8 cellular contexts compared by ENCODE assay signal in genomic region chr3:171809513-171810277, GRCh38. TPM values are rescaled to one million over a fixed set of nuclear protein-coding genes. Genes with fewer than 3 reads are reported as not detected.
A peak's percentile ranks its signal among the peaks of the same experiment; 100 is the strongest.
DNase-seq lines count a peak whose midpoint lies in the region; ATAC-seq and TF ChIP-seq lines count a peak whose summit lies in the region.

No MANE protein-coding gene starts in this region.

- H3K27ac Mint-ChIP-seq in activated naive CD4-positive, alpha-beta T cell treated with anti-CD3 and anti-CD28 coated beads for 36 hours: no peak overlapping the region

- peaks cover 38% of the 10 kb centered on the region for H3K27me3 Mint-ChIP-seq in activated naive CD4-positive, alpha-beta T cell treated with anti-CD3 and anti-CD28 coated beads for 36 hours (ENCODE audit: low read depth)

- no peaks in the 10 kb centered on the region for H3K36me3 ChIP-seq in aorta (ENCODE audit: control insufficient read depth in 1 of 2, insufficient read depth in 2 of 2, low read length in 1 of 2)

- peak; percentile 89 for DNase-seq in DMS 273 (lab: John Stamatoyannopoulos, UW; ENCODE audit: unreplicated experiment)
- peak; percentile 84 for DNase-seq in RWPE1 (ENCODE audit: low spot score)
- DNase-seq in activated naive CD4-positive, alpha-beta T cell treated with anti-CD3 and anti-CD28 coated beads for 36 hours: peak; percentile 65
- DNase-seq in glomerular visceral epithelial cell (ENCODE audit: extremely low spot score): peak; percentile 76
- DNase-seq in omental fat pad (ENCODE audit: low spot score): peak; percentile 59
- DNase-seq in aorta: peak; percentile 93 to 97

- WGBS in aorta, 2 donors: 0% methylated on average over 52 of the region's 52 CpGs

- ATAC-seq in GM19397 (IDR thresholded peaks at IDR 0.05; ENCODE audit: unreplicated experiment) (peak; percentile 56), HG03457 (IDR thresholded peaks at IDR 0.05; ENCODE audit: unreplicated experiment) (peak; percentile 37), omental fat pad (ENCODE audit: low FRiP score) (peak; percentile 81), aorta (ENCODE audit: low FRiP score) (peak; percentile 85)

- POLR2A ChIA-PET in RWPE1 (lab: Yijun Ruan, JAX; ENCODE audit: low non-redundant PET): interaction anchor here (0.6 kb wide), 1 partner anchor 34 kb away, joined by 5 read pairs; no protein-coding TSS in a partner anchor

- H3K9me3 ChIP-seq in aorta (ENCODE audit: control insufficient read depth, low read length): no peaks in the 10 kb centered on the region

- no peaks in the 10 kb centered on the region for H3K27me3 ChIP-seq in aorta (ENCODE audit: control insufficient read depth in 1 of 2, insufficient read depth in 2 of 2, low read length in 1 of 2)

- H3K4me3 Mint-ChIP-seq in activated naive CD4-positive, alpha-beta T cell treated with anti-CD3 and anti-CD28 coated beads for 36 hours: peak overlapping the region; percentile 76

- TF ChIP-seq CTCF in RWPE1 (conservative IDR thresholded peaks at IDR 0.05; ENCODE audit: low read depth) (no peak), omental fat pad (IDR thresholded peaks at IDR 0.05) (no peak)

- H3K4me3 ChIP-seq in aorta (ENCODE audit: low read length in 2 of 2): peak overlapping the region; percentile 30 to 32

- no peaks in the 10 kb centered on the region for H3K9me3 Mint-ChIP-seq in activated naive CD4-positive, alpha-beta T cell treated with anti-CD3 and anti-CD28 coated beads for 36 hours

- peak overlapping the region; percentile 100 for H3K27ac ChIP-seq in RWPE1
- H3K27ac ChIP-seq in aorta (ENCODE audit: low read depth in 1 of 2, low read length in 2 of 2): peak overlapping the region in 1 of 2 donors; percentile 87

- H3K4me1 ChIP-seq in aorta (ENCODE audit: control insufficient read depth in 1 of 2, insufficient read depth in 2 of 2, low read length in 2 of 2): peaks cover 0 to 1% of the 10 kb centered on the region in 2 donors

- CTCF ChIA-PET in RWPE1 (lab: Yijun Ruan, JAX): interaction anchor here (0.6 to 1.0 kb wide), 6 partner anchors 20 to 555 kb away, joined by 3 to 6 read pairs (median 3); no protein-coding TSS in a partner anchor
- CTCF ChIA-PET in activated naive CD4-positive, alpha-beta T cell treated with anti-CD3 and anti-CD28 coated beads for 36 hours (lab: Charles Lee): interaction anchor here (1.3 kb wide), 1 partner anchor 531 kb away, joined by 3 read pairs; no protein-coding TSS in a partner anchor

- peaks cover 14% of the 10 kb centered on the region for H3K4me1 Mint-ChIP-seq in activated naive CD4-positive, alpha-beta T cell treated with anti-CD3 and anti-CD28 coated beads for 36 hours (ENCODE audit: low read depth)

- intact Hi-C loops in activated naive CD4-positive, alpha-beta T cell treated with anti-CD3 and anti-CD28 coated beads for 36 hours (cut with micrococcal nuclease): loop anchor here (5.0 kb wide), 1 partner anchor 228 kb away; the partner anchor contains the start of gene FNDC3B
- intact Hi-C loops in aorta (cut with DNase I): no loop called here

- no peaks in the 10 kb centered on the region for H3K36me3 Mint-ChIP-seq in activated naive CD4-positive, alpha-beta T cell treated with anti-CD3 and anti-CD28 coated beads for 36 hours (ENCODE audit: low read depth)

RNA-seq across cellular contexts. Expression of gene PLD1, which starts 0.6 kb away (rescaled TPM):
- total RNA-seq in activated naive CD4-positive, alpha-beta T cell treated with anti-CD3 and anti-CD28 coated beads for 36 hours: under 1 TPM in 1 of 2 experiments, not detected in 1; 0.25 TPM
- total RNA-seq in omental fat pad: 10 to 100 TPM in 3 of 4 donors, 1 to 10 TPM in 1; 9.7 to 73.3 (median 33.2) TPM
- total RNA-seq in aorta: 10 to 100 TPM; 23.1 to 41.3 TPM
- polyA plus RNA-seq in aorta: 10 to 100 TPM; 19.1 to 28.2 TPM

RNA-seq across cellular contexts. Expression of gene TMEM212, which starts 33.5 kb away (rescaled TPM):
- not detected for total RNA-seq in activated naive CD4-positive, alpha-beta T cell treated with anti-CD3 and anti-CD28 coated beads for 36 hours
- not detected for total RNA-seq in omental fat pad
- not detected for total RNA-seq in aorta
- polyA plus RNA-seq in aorta: not detected

Comparison
In these comparisons a context has a peak if more than half of its experiments do, and no peak if none do; other contexts are left out.
1. RNA of gene PLD1, which starts 0.6 kb away (total RNA-seq): 23.1 to 41.3 TPM in aorta and 9.7 to 73.3 TPM in omental fat pad; 0.25 TPM in activated naive CD4-positive, alpha-beta T cell treated with anti-CD3 and anti-CD28 coated beads for 36 hours; every median in the first group is over 4 times any median in the second.
2. Peak in every context shown above with its lines, with median percentiles within 50 percentile points of each other: DNase-seq and ATAC-seq.